9 cellular contexts compared by ENCODE assay signal in genomic region chr7:108001759-108002725, GRCh38. TPM values are rescaled to one million over a fixed set of nuclear protein-coding genes. Genes with fewer than 3 reads are reported as not detected.
DNase-seq lines count a peak whose midpoint lies in the region; ATAC-seq lines count a peak whose summit lies in the region.
"Had no signal": no experiment of that assay in that cellular context is flagged by ENCODE, and none has a peak within 500 bp of the region (broad histone marks: within the 10 kb centered on the region; RNA-seq: fewer than 3 reads in every experiment).

No MANE protein-coding gene starts in this region.

- H3K9ac ChIP-seq in BLaER1 treated with 17β-estradiol and CSF1 and Interleukin-3, amounts not matched to agents 10 nM and 100 nM = peak overlapping the region in 8 of 11 experiments; percentile 11 to 59 (median 43); a peak in 6 of 22 replicates

- H3K4me1 ChIP-seq in BLaER1 treated with 17β-estradiol and CSF1 and Interleukin-3, amounts not matched to agents 10 nM and 100 nM = peaks cover 0 to 9% (median 3%) of the 10 kb centered on the region in 10 experiments; a peak in 4 of 20 replicates

- DNase-seq in HT-29 (ENCODE audit: low spot score) (peak; percentile 32), hepatic stellate cell (ENCODE audit: low spot score) (peak; percentile 53), skeletal muscle cell (ENCODE audit: low read depth) (no peak), SKM-1 treated with dmso at 0.1 percent for 144 hours (lab: John Stamatoyannopoulos, UW; ENCODE audit: unreplicated experiment) (no peak), SKM-1 (lab: John Stamatoyannopoulos, UW; ENCODE audit: unreplicated experiment) (no peak)

- no peaks in the 10 kb centered on the region for H4K20me1 ChIP-seq in BLaER1 treated with 17β-estradiol and CSF1 and Interleukin-3, amounts not matched to agents 10 nM and 100 nM

- H3K9me3 ChIP-seq in BLaER1 treated with 17β-estradiol and CSF1 and Interleukin-3, amounts not matched to agents 10 nM and 100 nM (replicated peaks in 1 of 11) = peaks cover 22 to 38% (median 32%) of the 10 kb centered on the region in 11 experiments

- H3K4me3 ChIP-seq in BLaER1 treated with 17β-estradiol and CSF1 and Interleukin-3, amounts not matched to agents 10 nM and 100 nM = peak overlapping the region; percentile 58 to 72 (median 62)
- H3K4me3 ChIP-seq in skeletal muscle cell (ENCODE audit: low read depth, low read length) = peak overlapping the region; percentile 93

- H3K27ac ChIP-seq in BLaER1 treated with 17β-estradiol and CSF1 and Interleukin-3, amounts not matched to agents 10 nM and 100 nM = no peak overlapping the region
- peak overlapping the region; percentile 11 for H3K27ac ChIP-seq in adipose tissue (ENCODE audit: low read depth, low read length)

- ATAC-seq in GM18498 (IDR thresholded peaks at IDR 0.05; ENCODE audit: unreplicated experiment) = no peak

- no peaks in the 10 kb centered on the region for H3K36me3 ChIP-seq in BLaER1 treated with 17β-estradiol and CSF1 and Interleukin-3, amounts not matched to agents 10 nM and 100 nM

- H3K27me3 ChIP-seq in BLaER1 treated with 17β-estradiol and CSF1 and Interleukin-3, amounts not matched to agents 10 nM and 100 nM = peaks cover 34 to 51% (median 41%) of the 10 kb centered on the region in 11 experiments

- peak overlapping the region; percentile 73 to 84 (median 80) for H3K4me2 ChIP-seq in BLaER1 treated with 17β-estradiol and CSF1 and Interleukin-3, amounts not matched to agents 10 nM and 100 nM

- 1 to 2% (median 2%) methylated on average over 75 of the region's 75 CpGs for WGBS in adipose tissue, 3 donors

RNA-seq across cellular contexts. Expression of gene LAMB1, which starts 0.9 kb away (rescaled TPM):
- total RNA-seq in HT-29 (2014; rRNA removed; shearing (Covaris generic)) = 29.4 and 46.6 TPM in 2 replicates
- polyA plus RNA-seq in adipose tissue = 100 to 1,000 TPM in 2 of 3 donors, 10 to 100 TPM in 1; 86.0 to 249 (median 233) TPM
- total RNA-seq: natural killer cell treated with Interleukin-12 subunit alpha and Interleukin-12 subunit beta and Interleukin-15 and Interleukin-18, amount 100 ng/mL, for 72 hours had no signal

Comparison
In these comparisons a context has a peak if more than half of its experiments do, and no peak if none do; other contexts are left out.
1. DNase-seq: peak in HT-29 (single experiment) and hepatic stellate cell (single experiment); none in skeletal muscle cell (single experiment), SKM-1 treated with dmso at 0.1 percent for 144 hours (single experiment) and SKM-1 (single experiment).